13 cellular contexts compared by ENCODE assay signal in genomic region chr2:213253162-213253561, GRCh38.
"Had no signal": no experiment of that assay in that cellular context is flagged by ENCODE, and none has a peak within 500 bp of the region (broad histone marks: within the 10 kb centered on the region; RNA-seq: fewer than 3 reads in every experiment).

No MANE protein-coding gene starts in this region.

- H3K27me3 ChIP-seq: gastrocnemius medialis, suprapubic skin, upper lobe of right lung had no signal

- H3K36me3 ChIP-seq: gastrocnemius medialis, heart right ventricle, suprapubic skin, upper lobe of right lung had no signal

- H3K4me3 ChIP-seq: gastrocnemius medialis, heart right ventricle, suprapubic skin, upper lobe of right lung had no signal

- DNase-seq: activated CD4-positive, alpha-beta T cell treated with anti-CD3 and anti-CD28 coated beads, Interleukin-2, amount 10 ng/mL, durations not matched to agents 7 days and 5 days; activated CD4-positive, CD25-positive, alpha-beta regulatory T cell; activated CD8-positive, alpha-beta memory T cell treated with anti-CD3 and anti-CD28 coated beads for 24 hours; activated naive CD4-positive, alpha-beta T cell treated with anti-CD3 and anti-CD28 coated beads, Interleukin-2, amount 10 ng/mL, durations not matched to agents 7 days and 5 days; cortex of kidney; effector CD8-positive, alpha-beta T cell; gastrocnemius medialis; heart right ventricle; stimulated activated CD4-positive, alpha-beta T cell treated with anti-CD3 and anti-CD28 coated beads, Interleukin-12 subunit alpha, Interleukin-12 subunit beta, amount 100 ng/mL, for 4 hours; stimulated activated CD4-positive, alpha-beta T cell treated with anti-CD3 and anti-CD28 coated beads, Interleukin-2, amount 100 ng/mL, for 48 hours; stimulated activated naive CD8-positive, alpha-beta T cell treated with anti-CD3 and anti-CD28 coated beads, Interleukin-15, Interleukin-2, amounts not matched to agents 100 U/mL and 50 U/mL, for 24 hours; upper lobe of right lung had no signal

- H3K27ac ChIP-seq: gastrocnemius medialis, heart right ventricle, suprapubic skin, upper lobe of right lung had no signal

- H3K9me3 ChIP-seq: gastrocnemius medialis, heart right ventricle, suprapubic skin, upper lobe of right lung had no signal

- H3K4me1 ChIP-seq: heart right ventricle, upper lobe of right lung had no signal

- ATAC-seq: gastrocnemius medialis; heart right ventricle; stimulated activated naive CD8-positive, alpha-beta T cell treated with anti-CD3 and anti-CD28 coated beads, Interleukin-15, Interleukin-2, amounts not matched to agents 100 U/mL and 50 U/mL, for 24 hours; upper lobe of right lung had no signal
